8 cellular contexts compared by ENCODE assay signal in the genomic region with DNA sequence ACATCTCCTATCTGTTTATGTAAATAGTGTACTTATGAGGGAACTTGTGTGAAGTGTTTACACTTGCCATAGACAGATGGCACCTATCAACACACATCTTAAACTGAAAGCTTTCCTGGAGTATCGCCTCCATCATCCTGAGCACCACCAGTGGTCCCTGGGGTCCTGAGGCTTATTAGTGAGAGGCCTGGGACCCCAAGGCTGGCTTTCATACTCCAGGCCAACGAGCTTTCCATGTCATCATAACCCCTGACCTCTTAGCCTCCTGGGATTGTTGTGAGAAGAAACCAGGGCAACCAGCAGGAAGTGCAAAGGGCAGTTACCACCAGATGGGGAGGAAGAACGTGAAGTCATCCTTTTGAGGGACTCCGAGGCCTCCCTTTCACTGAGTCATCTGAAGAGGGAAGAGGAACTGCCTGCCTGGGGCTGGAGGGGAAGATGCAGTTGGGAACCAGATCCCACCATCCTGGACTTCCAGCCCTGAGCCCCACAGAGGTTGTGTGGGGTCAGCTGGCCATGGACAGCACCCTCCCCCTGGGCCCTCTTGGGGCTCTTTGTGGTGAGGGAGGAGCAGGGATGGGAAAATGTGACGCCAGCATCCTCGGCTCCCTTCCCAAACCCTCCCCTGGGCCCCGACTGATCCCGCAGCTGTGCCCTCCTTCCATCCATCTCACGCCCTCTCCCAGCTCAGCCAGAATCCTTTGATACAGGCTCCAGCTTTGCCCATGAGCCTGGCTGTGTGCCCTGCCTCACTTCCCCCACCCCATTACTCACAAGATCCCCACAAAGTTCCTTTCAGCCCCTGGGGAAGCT. TPM values are rescaled to one million over a fixed set of nuclear protein-coding genes. Genes with fewer than 3 reads are reported as not detected.
DNase-seq lines count a peak whose midpoint lies in the region; ATAC-seq and TF ChIP-seq lines count a peak whose summit lies in the region.

No MANE protein-coding gene starts in this region.

- no peak overlapping the region for H3K23ac ChIP-seq in trophoblast cell (ENCODE audit: low read length)

- WGBS in trophoblast cell (ENCODE audit: extremely low coverage, insufficient coverage, insufficient read length): no CpG with 5 or more reads among the region's 9 CpGs

- H3K27ac ChIP-seq in trophoblast cell (ENCODE audit: low read depth, low read length): no peak overlapping the region
- H3K27ac ChIP-seq in effector memory CD4-positive, alpha-beta T cell (ENCODE audit: insufficient read depth, low read length, poor library complexity, severe bottlenecking): no peak overlapping the region

- H3K4me2 ChIP-seq in trophoblast cell (ENCODE audit: low read length): no peak overlapping the region

- peaks cover 7 to 8% of the 10 kb centered on the region in 2 experiments for H3K4me1 ChIP-seq in trophoblast cell (ENCODE audit: control insufficient read depth in 1 of 2, insufficient read depth in 2 of 2, low read length in 2 of 2)
- H3K4me1 ChIP-seq in effector memory CD4-positive, alpha-beta T cell (ENCODE audit: control insufficient read depth, insufficient read depth, low read length, poor library complexity, severe bottlenecking): peaks cover 8% of the 10 kb centered on the region

- no peak overlapping the region for H2BK12ac ChIP-seq in trophoblast cell (ENCODE audit: low read length)

- ATAC-seq in SK-N-SH treated with all-trans-retinoic acid at 6 μM for 48 hours (no peak), GM21717 (IDR thresholded peaks at IDR 0.05; ENCODE audit: unreplicated experiment) (no peak)

- no peak overlapping the region for H2BK5ac ChIP-seq in trophoblast cell (ENCODE audit: low read depth, low read length, poor library complexity)

- H3K4ac ChIP-seq in trophoblast cell (ENCODE audit: low read depth, low read length): no peak overlapping the region

- H3K9me3 ChIP-seq in trophoblast cell (ENCODE audit: insufficient read depth, low read depth, low read length): peaks cover 2% of the 10 kb centered on the region
- H3K9me3 ChIP-seq in effector memory CD4-positive, alpha-beta T cell (ENCODE audit: control insufficient read depth, low read length): no peaks in the 10 kb centered on the region

- H3K4me3 ChIP-seq in trophoblast cell (ENCODE audit: low read depth, low read length): no peak overlapping the region
- H3K4me3 ChIP-seq in effector memory CD4-positive, alpha-beta T cell (ENCODE audit: insufficient read depth, low read depth, low read length, poor library complexity, severe bottlenecking): no peak overlapping the region

- no peak overlapping the region for H3K14ac ChIP-seq in trophoblast cell (ENCODE audit: low read length)

- no peaks in the 10 kb centered on the region for H3K79me1 ChIP-seq in trophoblast cell (ENCODE audit: low read length)

- no peak overlapping the region for H4K91ac ChIP-seq in trophoblast cell (ENCODE audit: low read depth, low read length)

- peaks cover 8% of the 10 kb centered on the region for H3K27me3 ChIP-seq in trophoblast cell (ENCODE audit: insufficient read depth, low read length)
- H3K27me3 ChIP-seq in effector memory CD4-positive, alpha-beta T cell (replicated peaks; ENCODE audit: control insufficient read depth, insufficient read depth, low read length, poor library complexity, severe bottlenecking): no peaks in the 10 kb centered on the region

- no peaks in the 10 kb centered on the region for H3K36me3 ChIP-seq in trophoblast cell (ENCODE audit: control insufficient read depth in 1 of 2, insufficient read depth in 2 of 2, low read length in 2 of 2)
- no peaks in the 10 kb centered on the region for H3K36me3 ChIP-seq in effector memory CD4-positive, alpha-beta T cell (ENCODE audit: control insufficient read depth, insufficient read depth, low read length)

- H2BK120ac ChIP-seq in trophoblast cell (ENCODE audit: insufficient read depth, low read length, poor library complexity): no peak overlapping the region

- H2AFZ ChIP-seq in trophoblast cell (ENCODE audit: insufficient read depth, low read length, poor library complexity): no peak overlapping the region

- H4K12ac ChIP-seq in trophoblast cell (ENCODE audit: low read depth, low read length): no peak overlapping the region

- no peak overlapping the region for H3K18ac ChIP-seq in trophoblast cell (ENCODE audit: low read length)

- peak; percentile 97 for DNase-seq in EL
- DNase-seq in RKO (ENCODE audit: low spot score): peak; percentile 66
- DNase-seq in fibroblast of peridontal ligament (ENCODE audit: extremely low read depth): peak; percentile 96
- DNase-seq in trophoblast cell: peak; percentile 9 to 37
- DNase-seq in effector memory CD4-positive, alpha-beta T cell: no peak
- no peak for DNase-seq in GM13976 (ENCODE audit: low spot score)

- no peak overlapping the region for H2AK5ac ChIP-seq in trophoblast cell (ENCODE audit: low read length)

- H3K79me2 ChIP-seq in trophoblast cell (ENCODE audit: control insufficient read depth, insufficient read depth, low read length, poor library complexity): no peaks in the 10 kb centered on the region

- in situ Hi-C loops in GM13976 (cut with MboI; ENCODE audit: low sequenced_read_pairs, unreplicated experiment): no loop called here

- no peak overlapping the region for H3K9ac ChIP-seq in trophoblast cell (ENCODE audit: low read length)

- no peak overlapping the region for H4K8ac ChIP-seq in trophoblast cell (ENCODE audit: low read depth, low read length)

- no peak for TF ChIP-seq CTCF in GM13976 (IDR thresholded peaks at IDR 0.05; ENCODE audit: borderline replicate concordance, control extremely low read depth, extremely low read depth, insufficient read depth, missing control alignments)

TF ChIP-seq in SK-N-SH treated with all-trans-retinoic acid at 6 μM for 48 hours, 23 proteins besides CTCF, POLR2A, EP300 and RAD21 (continues in another document):
- TF ChIP-seq CSRNP3 (CRISPR knock-in tag; IDR thresholded peaks at IDR 0.05) (no peak), BACH2 (CRISPR knock-in tag; IDR thresholded peaks at IDR 0.05; ENCODE audit: borderline replicate concordance) (no peak), ISL1 (CRISPR knock-in tag; IDR thresholded peaks at IDR 0.05) (no peak), ZNF8 (CRISPR knock-in tag; IDR thresholded peaks at IDR 0.05) (no peak), ZC3H10 (CRISPR knock-in tag; IDR thresholded peaks at IDR 0.05) (no peak), ESRRG (CRISPR knock-in tag; IDR thresholded peaks at IDR 0.05) (no peak), PATZ1 (CRISPR knock-in tag; IDR thresholded peaks at IDR 0.05; ENCODE audit: borderline replicate concordance) (no peak), ZNF565 (CRISPR knock-in tag; conservative IDR thresholded peaks at IDR 0.05; ENCODE audit: low read depth) (no peak), RARB (CRISPR knock-in tag; IDR thresholded peaks at IDR 0.05) (no peak)
- TF ChIP-seq, protein P1, sequence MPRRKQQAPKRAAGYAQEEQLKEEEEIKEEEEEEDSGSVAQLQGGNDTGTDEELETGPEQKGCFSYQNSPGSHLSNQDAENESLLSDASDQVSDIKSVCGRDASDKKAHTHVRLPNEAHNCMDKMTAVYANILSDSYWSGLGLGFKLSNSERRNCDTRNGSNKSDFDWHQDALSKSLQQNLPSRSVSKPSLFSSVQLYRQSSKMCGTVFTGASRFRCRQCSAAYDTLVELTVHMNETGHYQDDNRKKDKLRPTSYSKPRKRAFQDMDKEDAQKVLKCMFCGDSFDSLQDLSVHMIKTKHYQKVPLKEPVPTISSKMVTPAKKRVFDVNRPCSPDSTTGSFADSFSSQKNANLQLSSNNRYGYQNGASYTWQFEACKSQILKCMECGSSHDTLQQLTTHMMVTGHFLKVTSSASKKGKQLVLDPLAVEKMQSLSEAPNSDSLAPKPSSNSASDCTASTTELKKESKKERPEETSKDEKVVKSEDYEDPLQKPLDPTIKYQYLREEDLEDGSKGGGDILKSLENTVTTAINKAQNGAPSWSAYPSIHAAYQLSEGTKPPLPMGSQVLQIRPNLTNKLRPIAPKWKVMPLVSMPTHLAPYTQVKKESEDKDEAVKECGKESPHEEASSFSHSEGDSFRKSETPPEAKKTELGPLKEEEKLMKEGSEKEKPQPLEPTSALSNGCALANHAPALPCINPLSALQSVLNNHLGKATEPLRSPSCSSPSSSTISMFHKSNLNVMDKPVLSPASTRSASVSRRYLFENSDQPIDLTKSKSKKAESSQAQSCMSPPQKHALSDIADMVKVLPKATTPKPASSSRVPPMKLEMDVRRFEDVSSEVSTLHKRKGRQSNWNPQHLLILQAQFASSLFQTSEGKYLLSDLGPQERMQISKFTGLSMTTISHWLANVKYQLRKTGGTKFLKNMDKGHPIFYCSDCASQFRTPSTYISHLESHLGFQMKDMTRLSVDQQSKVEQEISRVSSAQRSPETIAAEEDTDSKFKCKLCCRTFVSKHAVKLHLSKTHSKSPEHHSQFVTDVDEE (CRISPR knock-in tag; IDR thresholded peaks at IDR 0.05): no peak

RNA-seq across cellular contexts. Expression of gene INKA2, which starts 5.8 kb away (rescaled TPM):
- 0.73 and 0.79 TPM in 2 replicates for polyA plus RNA-seq in trophoblast cell (2013)

RNA-seq across cellular contexts. Expression of gene DDX20, which starts 22.3 kb away (rescaled TPM):
- 9.1 and 9.7 TPM in 2 replicates for polyA plus RNA-seq in trophoblast cell (2013)

Comparison
In these comparisons a context has a peak if more than half of its experiments do, and no peak if none do; other contexts are left out.
1. DNase-seq: peak in EL (single experiment), RKO (single experiment), fibroblast of peridontal ligament (single experiment) and trophoblast cell (2 of 2); none in effector memory CD4-positive, alpha-beta T cell (0 of 3) and GM13976 (single experiment).